ENCODE assay signal across 8 cellular contexts in the genomic region with DNA sequence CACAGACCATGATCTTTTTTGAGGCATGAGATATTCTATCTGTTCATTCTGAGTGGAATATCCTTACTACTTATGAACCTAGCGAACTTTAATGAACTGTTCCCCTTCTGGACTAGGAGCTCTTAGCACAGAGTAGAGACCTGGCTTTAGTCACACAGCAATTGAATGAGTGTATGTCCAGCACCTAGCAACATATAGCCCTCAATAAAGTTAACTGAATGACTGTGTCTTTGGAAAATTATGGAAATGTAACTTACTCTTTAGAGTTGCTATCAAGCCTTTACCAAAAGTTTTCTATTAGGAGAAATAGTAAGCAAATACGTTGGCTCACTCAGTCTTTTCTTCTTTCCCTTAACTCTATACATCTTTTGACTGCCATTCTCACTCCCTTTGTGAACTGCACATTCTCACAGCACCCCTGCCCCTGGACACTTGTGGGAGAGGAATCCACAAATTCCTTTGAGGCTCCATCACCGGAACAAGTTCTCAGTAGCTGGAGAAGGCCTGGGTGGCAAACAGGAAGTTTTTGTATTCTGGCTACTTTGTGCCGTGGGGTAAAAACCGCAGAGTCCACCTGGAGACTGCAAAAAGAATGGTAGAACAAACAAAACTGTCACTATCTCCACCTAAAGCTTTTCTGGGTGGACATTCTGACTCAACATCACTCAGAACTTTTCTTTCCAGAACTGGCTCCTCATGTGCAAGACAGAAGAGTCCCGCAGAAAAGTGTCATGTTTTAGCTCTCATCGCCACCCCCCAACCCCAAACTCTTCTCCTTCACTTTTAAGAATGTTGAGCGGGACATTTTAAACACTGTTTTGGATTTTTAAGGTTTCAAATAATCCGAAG. TPM values are rescaled to one million over a fixed set of nuclear protein-coding genes. Genes with fewer than 3 reads are reported as not detected.
DNase-seq lines count a peak whose midpoint lies in the region; FAIRE-seq and TF ChIP-seq lines count a peak whose summit lies in the region.

No MANE protein-coding gene starts in this region.

- no peak overlapping the region for H4K91ac ChIP-seq in H1 (replicated peaks; ENCODE audit: insufficient read length, low read length)

- H3K9me3 ChIP-seq in SJCRH30 (replicated peaks), result no peaks in the 10 kb centered on the region
- H3K9me3 ChIP-seq in H1 (ENCODE audit: insufficient read depth in 2 of 2, low read depth in 1 of 2, low read length in 1 of 2), result no peaks in the 10 kb centered on the region

- 78% methylated on average over 9 of the region's 9 CpGs; no CpG with 5 or more reads in 1 of the 2 experiments for WGBS in H1 (ENCODE audit: extremely low coverage in 1 of 2, insufficient coverage in 1 of 2, insufficient read length in 1 of 2, insufficient replicate concordance in 2 of 2, low coverage in 1 of 2, low lambda C conversion rate in 2 of 2, missing lambda C conversion rate in 1 of 2), 2 experiments

- no peak overlapping the region for H3K23ac ChIP-seq in H1 (ENCODE audit: insufficient read length)

- H3K27me3 ChIP-seq in SJCRH30 (no peaks in the 10 kb centered on the region), H1 (replicated peaks in 1 of 4; ENCODE audit: control insufficient read depth in 3 of 4, extremely low read depth in 1 of 4, insufficient read depth in 3 of 4, low read length in 3 of 4) (no peaks in the 10 kb centered on the region; a peak in 1 of 7 replicates)

- no peak for TF ChIP-seq RAD21 in H1 (IDR thresholded peaks at IDR 0.05 in 1 of 2, conservative IDR thresholded peaks at IDR 0.05 in 1 of 2; ENCODE audit: low read depth in 2 of 2, low read length in 2 of 2)

- FAIRE-seq in GM18507 (lab: Jason Lieb, UNC) (peak; percentile 58), H1 (lab: Jason Lieb, UNC) (no peak)

- H3K79me1 ChIP-seq in H1 (ENCODE audit: low read depth, low read length), result no peaks in the 10 kb centered on the region

- H3K14ac ChIP-seq in H1 (ENCODE audit: insufficient read length), result no peak overlapping the region

- H3K9ac ChIP-seq in H1 (replicated peaks in 1 of 4; ENCODE audit: extremely low read depth in 1 of 4, low read depth in 3 of 4, low read length in 3 of 4), result peak overlapping the region in 2 of 4 experiments; percentile 73 to 75; a peak in 4 of 7 replicates

- H3K4me3 Mint-ChIP-seq in nephron, result peak overlapping the region; percentile 77 to 87 (median 84)

- TF ChIP-seq CTCF in H1 (IDR thresholded peaks at IDR 0.05; ENCODE audit: control extremely low read depth in 1 of 3, insufficient read depth in 1 of 3, low read depth in 1 of 3, low read length in 3 of 3) (no peak), nephron (IDR thresholded peaks at IDR 0.05; ENCODE audit: unreplicated experiment in 3 of 3) (no peak)

- no peak overlapping the region for H3K4me3 ChIP-seq in SJCRH30
- peak overlapping the region; percentile 49 to 81 (median 60); a peak in 6 of 8 replicates for H3K4me3 ChIP-seq in H1 (ENCODE audit: extremely low read depth in 1 of 4, insufficient read depth in 2 of 4, low read depth in 3 of 4, low read length in 4 of 4)

- no peak overlapping the region for H2BK12ac ChIP-seq in H1 (ENCODE audit: low read depth, low read length)

- no peak overlapping the region for H2BK120ac ChIP-seq in H1 (replicated peaks; ENCODE audit: low read depth, low read length)

- H2BK15ac ChIP-seq in H1 (ENCODE audit: low read length), result no peak overlapping the region

- no peak overlapping the region for H2BK5ac ChIP-seq in H1 (ENCODE audit: low read depth, low read length)

- no peaks in the 10 kb centered on the region for H4K20me1 ChIP-seq in H1 (replicated peaks in 1 of 2; ENCODE audit: control insufficient read depth in 1 of 2, insufficient read depth in 2 of 2, low read length in 2 of 2)

- H2BK20ac ChIP-seq in H1 (ENCODE audit: low read length), result no peak overlapping the region

- H3K4ac ChIP-seq in H1 (replicated peaks; ENCODE audit: insufficient read length, low read depth, low read length), result peak overlapping the region; percentile 33

- TF ChIP-seq EP300 in H1 (IDR thresholded peaks at IDR 0.05; ENCODE audit: borderline replicate concordance in 1 of 2, low read depth in 2 of 2, low read length in 2 of 2), result no peak

- H3K4me1 ChIP-seq in SJCRH30, result peaks cover 16% of the 10 kb centered on the region; the same call in 1 of the 2 replicates
- peaks cover 0 to 7% (median 3%) of the 10 kb centered on the region in 4 experiments; a peak in 1 of 7 replicates for H3K4me1 ChIP-seq in H1 (replicated peaks in 1 of 4; ENCODE audit: control insufficient read depth in 3 of 4, insufficient read depth in 4 of 4, low read length in 3 of 4)

- no peak overlapping the region for H2AK5ac ChIP-seq in H1 (ENCODE audit: low read depth, low read length)

- peak overlapping the region; percentile 62 to 75 for H3K4me2 ChIP-seq in H1 (ENCODE audit: insufficient read depth in 1 of 2, low read depth in 2 of 2, low read length in 2 of 2)

- no peaks in the 10 kb centered on the region for H3K27me3 Mint-ChIP-seq in nephron (ENCODE audit: low read depth)

- peak overlapping the region; percentile 91 to 98 (median 97) for H3K27ac Mint-ChIP-seq in nephron

- POLR2A ChIA-PET in H1 (lab: Charles Lee; ENCODE audit: partially characterized antibody), result interaction anchor here (1.5 to 2.0 kb wide), 5 partner anchors 10 to 75 kb away, joined by 5 to 12 read pairs (median 6); no protein-coding TSS in a partner anchor

- no peak overlapping the region for H4K5ac ChIP-seq in H1 (ENCODE audit: insufficient read length, low read depth, low read length)

- TF ChIP-seq POLR2A in H1 (IDR thresholded peaks at IDR 0.05; ENCODE audit: control extremely low read depth in 1 of 2, low read depth in 2 of 2, low read length in 2 of 2), result no peak

- peaks cover 13% of the 10 kb centered on the region for H3K36me3 Mint-ChIP-seq in nephron (ENCODE audit: low read depth)

- no peak overlapping the region for H3K56ac ChIP-seq in H1 (replicated peaks; ENCODE audit: insufficient read length, low read depth, low read length)

- H3K18ac ChIP-seq in H1 (ENCODE audit: extremely low read depth, low read length), result peak overlapping the region; percentile 81; the same call in 1 of the 2 replicates

- no peak overlapping the region for H4K8ac ChIP-seq in H1 (ENCODE audit: extremely low read depth, insufficient read depth, low read length)

- H2AFZ ChIP-seq in H1 (ENCODE audit: low read length), result peak overlapping the region; percentile 54; the same call in 1 of the 2 replicates

- H3K27ac ChIP-seq in SJCRH30 (peak overlapping the region; percentile 19; the same call in 1 of the 2 replicates), H1 (ENCODE audit: low read depth, low read length) (no peak overlapping the region)

- peaks cover 3% of the 10 kb centered on the region; the same call in 1 of the 2 replicates for H3K23me2 ChIP-seq in H1 (ENCODE audit: low read depth, low read length)

- H3K36me3 ChIP-seq in SJCRH30, result peaks cover 1% of the 10 kb centered on the region; the same call in 1 of the 2 replicates
- peaks cover 0 to 8% (median 0%) of the 10 kb centered on the region in 4 experiments; a peak in 1 of 8 replicates for H3K36me3 ChIP-seq in H1 (ENCODE audit: control insufficient read depth in 2 of 4, insufficient read depth in 4 of 4, low read length in 3 of 4)

- DNase-seq in GM18507 (ENCODE audit: extremely low spot score, insufficient read length, low read depth) (no peak), SJCRH30 (peak; percentile 44 to 55), H1 (ENCODE audit: low read depth in 1 of 2, low spot score in 2 of 2) (no peak), retina (no peak), NCI-H524 treated with DMSO at 0.1 percent for 48 hours (lab: John Stamatoyannopoulos, UW) (no peak), iPS-NIHi7 (ENCODE audit: extremely low spot score) (no peak), occipital lobe (lab: John Stamatoyannopoulos, UW) (no peak)

- peaks cover 0 to 22% of the 10 kb centered on the region in 2 experiments; a peak in 2 of 4 replicates for H3K79me2 ChIP-seq in H1 (ENCODE audit: control insufficient read depth in 1 of 2, insufficient read depth in 2 of 2, low read length in 2 of 2)

- H3K9me3 Mint-ChIP-seq in nephron, result no peaks in the 10 kb centered on the region

- peaks cover 33% of the 10 kb centered on the region for H3K4me1 Mint-ChIP-seq in nephron

- CTCF ChIA-PET in H1 (lab: Charles Lee; ENCODE audit: partially characterized antibody), result interaction anchor here (0.6 to 3.3 kb wide), 9 partner anchors 9 to 701 kb away, joined by 3 to 18 read pairs (median 6); partner anchors contain the start of gene NEUROD1

TF ChIP-seq in H1, 55 proteins besides CTCF, POLR2A, EP300 and RAD21:
- TF ChIP-seq CHD1 (IDR thresholded peaks at IDR 0.05; ENCODE audit: low read depth, low read length), result no peak
- TF ChIP-seq KDM5A (IDR thresholded peaks at IDR 0.05; ENCODE audit: low read length), result no peak
- no peak for TF ChIP-seq BACH1 (IDR thresholded peaks at IDR 0.05; ENCODE audit: low read length)
- TF ChIP-seq HDAC6 (IDR thresholded peaks at IDR 0.05; ENCODE audit: low read depth, low read length), result no peak
- no peak for TF ChIP-seq KDM4A (IDR thresholded peaks at IDR 0.05; ENCODE audit: low read depth, low read length, severe bottlenecking)
- no peak for TF ChIP-seq GTF2F1 (IDR thresholded peaks at IDR 0.05; ENCODE audit: borderline replicate concordance, low read depth, low read length)
- no peak for TF ChIP-seq BRCA1 (IDR thresholded peaks at IDR 0.05; ENCODE audit: low read depth, low read length)

RNA-seq across cellular contexts. Expression of gene UBE2E3, which starts 1.1 kb away (rescaled TPM):
- total RNA-seq in SJCRH30 (2014; rRNA removed; shearing (Covaris generic)), result 163 and 169 TPM in 2 replicates
- total RNA-seq in H1 (2021; fragmentation: NEBNext Ultra II Directional; extraction: Animal tissue kit (Norgen Biotek cat#: 25700)), result 96.0 and 106 TPM in 2 replicates
- polyA plus RNA-seq in H1 (2011; rRNA removed), result 71.0 and 132 TPM in 2 replicates
- 86.6 TPM for polyA plus RNA-seq in H1 (2011; cell fraction: cytosol; rRNA removed)
- 59.1 TPM for polyA plus RNA-seq in H1 (2011; cell fraction: nucleus; rRNA removed)
- polyA plus RNA-seq in H1 (2012, experiment 1 of 2), result 96.9 to 115 TPM (median 105 TPM) in 4 replicates
- 69.9 TPM for polyA plus RNA-seq in H1 (2012, experiment 2 of 2)
- 73.3 TPM for polyA plus RNA-seq in H1 (2013, experiment 1 of 2)
- 76.2 TPM for polyA plus RNA-seq in H1 (2013, experiment 2 of 2)
- polyA minus RNA-seq in H1 (2011; rRNA and poly(A)+ RNA removed), result 64.5 and 86.9 TPM in 2 replicates
- 24.4 TPM for polyA minus RNA-seq in H1 (2011; cell fraction: cytosol; rRNA and poly(A)+ RNA removed)
- polyA minus RNA-seq in H1 (2011; cell fraction: nucleus; rRNA and poly(A)+ RNA removed), result 47.9 TPM
- total RNA-seq in occipital lobe, result 116 TPM

Comparison
In these comparisons a context has a peak if more than half of its experiments do, and no peak if none do; other contexts are left out.
1. DNase-seq: peak in SJCRH30 (2 of 2); none in GM18507 (single experiment), H1 (0 of 2), retina (single experiment), NCI-H524 treated with DMSO at 0.1 percent for 48 hours (single experiment), iPS-NIHi7 (single experiment) and occipital lobe (single experiment).